In genomic region chr7:44071726-44072363, GRCh38 we compare ENCODE assay signal across 1 cellular context.
TF ChIP-seq lines count a peak whose summit lies in the region.

No MANE protein-coding gene starts in this region.

TF ChIP-seq in HepG2, 621 proteins besides CTCF, POLR2A, EP300 and RAD21 (continued from another document):
- TF ChIP-seq PAX8 (CRISPR knock-in tag; IDR thresholded peaks at IDR 0.05; ENCODE audit: borderline replicate concordance): no peak
- peak; percentile 87 for TF ChIP-seq TFE3 (CRISPR knock-in tag; IDR thresholded peaks at IDR 0.05)
- no peak; the same call in 1 of the 2 replicates for TF ChIP-seq ZNF770 (CRISPR knock-in tag; IDR thresholded peaks at IDR 0.05)
- 0 out of 2 replicates have a peak, but pooled peaks have one; percentile 9 for TF ChIP-seq ZFY (CRISPR knock-in tag; IDR thresholded peaks at IDR 0.05)
- no peak for TF ChIP-seq ZNF260 (CRISPR knock-in tag; IDR thresholded peaks at IDR 0.05; ENCODE audit: borderline replicate concordance, low read depth)
- no peak for TF ChIP-seq ZNF704 (CRISPR knock-in tag; IDR thresholded peaks at IDR 0.05; ENCODE audit: borderline replicate concordance)
- no peak for TF ChIP-seq FOXA1 (IDR thresholded peaks at IDR 0.05)
- 0 out of 2 replicates have a peak, but pooled peaks have one; percentile 32 for TF ChIP-seq FOXA1 (CRISPR knock-in tag; IDR thresholded peaks at IDR 0.05)
- TF ChIP-seq ZFP36 (IDR thresholded peaks at IDR 0.05; ENCODE audit: borderline replicate concordance, low read depth, low read length, partially characterized antibody): no peak
- no peak for TF ChIP-seq ZNF484 (CRISPR knock-in tag; IDR thresholded peaks at IDR 0.05; ENCODE audit: borderline replicate concordance, low read depth)
- TF ChIP-seq PHF20 (CRISPR knock-in tag; IDR thresholded peaks at IDR 0.05): no peak
- TF ChIP-seq THYN1 (CRISPR knock-in tag; IDR thresholded peaks at IDR 0.05; ENCODE audit: borderline replicate concordance, low read depth): no peak
- TF ChIP-seq ZNF225 (CRISPR knock-in tag; IDR thresholded peaks at IDR 0.05): no peak
- peak; percentile 34; the same call in 1 of the 2 replicates for TF ChIP-seq HOMEZ (CRISPR knock-in tag; IDR thresholded peaks at IDR 0.05; ENCODE audit: low read depth)
- no peak for TF ChIP-seq ATF2 (CRISPR knock-in tag; IDR thresholded peaks at IDR 0.05)
- peak; percentile 83 for TF ChIP-seq PAXIP1 (CRISPR knock-in tag; conservative IDR thresholded peaks at IDR 0.05)
- TF ChIP-seq TRIM24 (CRISPR knock-in tag; IDR thresholded peaks at IDR 0.05): no peak
- TF ChIP-seq SAP130 (CRISPR knock-in tag; IDR thresholded peaks at IDR 0.05; ENCODE audit: low read depth): peak; percentile 76
- no peak for TF ChIP-seq HIC2 (CRISPR knock-in tag; IDR thresholded peaks at IDR 0.05; ENCODE audit: low read depth)
- TF ChIP-seq HNF1B (CRISPR knock-in tag; IDR thresholded peaks at IDR 0.05): 0 out of 2 replicates have a peak, but pooled peaks have one; percentile 48
- no peak for TF ChIP-seq TSC22D2 (CRISPR knock-in tag; IDR thresholded peaks at IDR 0.05; ENCODE audit: borderline replicate concordance)
- no peak for TF ChIP-seq ZNF597 (CRISPR knock-in tag; IDR thresholded peaks at IDR 0.05)
- 0 out of 2 replicates have a peak, but pooled peaks have one; percentile 48 for TF ChIP-seq STAG1 (CRISPR knock-in tag; IDR thresholded peaks at IDR 0.05)
- TF ChIP-seq GABPB1 (CRISPR knock-in tag; IDR thresholded peaks at IDR 0.05): no peak
- TF ChIP-seq ZNF570 (CRISPR knock-in tag; IDR thresholded peaks at IDR 0.05; ENCODE audit: borderline replicate concordance): no peak
- TF ChIP-seq GABPA (IDR thresholded peaks at IDR 0.05; ENCODE audit: low read depth, low read length): no peak
- peak; percentile 55 for TF ChIP-seq GABPA (CRISPR knock-in tag; IDR thresholded peaks at IDR 0.05; ENCODE audit: low read depth)
- no peak for TF ChIP-seq TCF7 (IDR thresholded peaks at IDR 0.05; ENCODE audit: low read depth)
- no peak for TF ChIP-seq FOXM1 (CRISPR knock-in tag; IDR thresholded peaks at IDR 0.05)
- TF ChIP-seq CSRNP2 (CRISPR knock-in tag; conservative IDR thresholded peaks at IDR 0.05; ENCODE audit: low read depth): no peak
- peak; percentile 47 for TF ChIP-seq ASH2L (IDR thresholded peaks at IDR 0.05; ENCODE audit: insufficient read length, low read depth, low read length)
- no peak; the same call in 1 of the 2 replicates for TF ChIP-seq TGIF2 (CRISPR knock-in tag; IDR thresholded peaks at IDR 0.05)
